In genomic region chr2:33205693-33206434, GRCh38 we compare ENCODE assay signal across 10 cellular contexts.
DNase-seq lines count a peak whose midpoint lies in the region; ATAC-seq and TF ChIP-seq lines count a peak whose summit lies in the region.
"Had no signal": no experiment of that assay in that cellular context is flagged by ENCODE, and none has a peak within 500 bp of the region (broad histone marks: within the 10 kb centered on the region; RNA-seq: fewer than 3 reads in every experiment).

No MANE protein-coding gene starts in this region.

- 89 to 94% methylated on average over 1 of the region's 1 CpG for WGBS in body of pancreas, 2 donors

- H3K27ac ChIP-seq in body of pancreas: no peak overlapping the region

- no peak overlapping the region for H3K4me3 ChIP-seq in body of pancreas
- H3K4me3 ChIP-seq: K562 had no signal

- peak; percentile 48 for DNase-seq in GM10266 (ENCODE audit: extremely low spot score)
- no peak for DNase-seq in NCI-H226
- DNase-seq in body of pancreas: no peak
- no peak for DNase-seq in cerebellar cortex (ENCODE audit: low spot score)
- no peak for DNase-seq in DMS 273 treated with DMSO at 0.1 percent for 48 hours (lab: John Stamatoyannopoulos, UW)

- H3K27me3 ChIP-seq in body of pancreas: no peaks in the 10 kb centered on the region

- intact Hi-C loops in body of pancreas (cut with DNase I): no loop called here

- TF ChIP-seq CTCF in GM10266 (IDR thresholded peaks at IDR 0.05; ENCODE audit: control insufficient read depth, insufficient read depth, low read depth, missing control alignments) (no peak), body of pancreas (IDR thresholded peaks at IDR 0.05) (no peak)

- no peaks in the 10 kb centered on the region for H3K36me3 ChIP-seq in body of pancreas (replicated peaks in 1 of 2; ENCODE audit: insufficient read depth in 1 of 2, low read depth in 2 of 2)

- ATAC-seq in GM19395 (IDR thresholded peaks at IDR 0.05; ENCODE audit: unreplicated experiment): peak; percentile 95
- peak; percentile 95 for ATAC-seq in HG02852 (IDR thresholded peaks at IDR 0.05; ENCODE audit: unreplicated experiment)
- peak; percentile 97 for ATAC-seq in HG03565 (IDR thresholded peaks at IDR 0.05; ENCODE audit: unreplicated experiment)
- no peak for ATAC-seq in body of pancreas
- ATAC-seq: K562, SK-N-SH treated with all-trans-retinoic acid at 6 μM for 48 hours had no signal

- peaks cover 4% of the 10 kb centered on the region for H3K4me1 ChIP-seq in body of pancreas

- no peaks in the 10 kb centered on the region for H3K9me3 ChIP-seq in body of pancreas

- no peak for TF ChIP-seq POLR2A in body of pancreas (IDR thresholded peaks at IDR 0.05)
